8 cellular contexts compared by ENCODE assay signal in genomic region chr2:174593574-174594203, GRCh38. TPM values are rescaled to one million over a fixed set of nuclear protein-coding genes. Genes with fewer than 3 reads are reported as not detected.
A peak's percentile ranks its signal among the peaks of the same experiment; 100 is the strongest.
DNase-seq lines count a peak whose midpoint lies in the region; ATAC-seq, FAIRE-seq and TF ChIP-seq lines count a peak whose summit lies in the region.

No MANE protein-coding gene starts in this region.

- POLR2A ChIA-PET in endothelial cell of umbilical vein (lab: Charles Lee): no interaction called here

- TF ChIP-seq POLR2A in endothelial cell of umbilical vein (IDR thresholded peaks at IDR 0.05; ENCODE audit: low read depth, low read length): peak; percentile 50

- DNase-seq in GM12864 (ENCODE audit: low read depth) (peak; percentile 85), GM23338 (ENCODE audit: low spot score) (peak; percentile 37), MG63 (peak; percentile 39), endothelial cell of umbilical vein (ENCODE audit: low read depth, low spot score) (peak; percentile 89), nephron progenitor cell (no peak), NCI-H2029 (lab: John Stamatoyannopoulos, UW) (no peak)
- DNase-seq in activated CD4-positive, alpha-beta T cell treated with anti-CD3 and anti-CD28 coated beads, Interleukin-2, amount 50 U/mL, for 1 hour: peak; percentile 54

- TF ChIP-seq CTCF in GM12864 (IDR thresholded peaks at IDR 0.05; ENCODE audit: low read depth, low read length, missing control alignments): no peak
- TF ChIP-seq CTCF in GM23338 (conservative IDR thresholded peaks at IDR 0.05; ENCODE audit: low read depth in 2 of 2): no peak
- TF ChIP-seq CTCF in endothelial cell of umbilical vein (IDR thresholded peaks at IDR 0.05; ENCODE audit: extremely low read depth in 1 of 2, insufficient read depth in 1 of 2, low read depth in 1 of 2, low read length in 2 of 2): no peak
- TF ChIP-seq CTCF in nephron progenitor cell (IDR thresholded peaks at IDR 0.05): no peak

- H3K9ac ChIP-seq in endothelial cell of umbilical vein (replicated peaks; ENCODE audit: extremely low read depth, insufficient read depth, low read length): peak overlapping the region; percentile 68

- no peaks in the 10 kb centered on the region for H3K9me2 ChIP-seq in GM23338 (ENCODE audit: insufficient read depth)

- no peaks in the 10 kb centered on the region; the same call in 1 of the 2 replicates for H3K4me1 ChIP-seq in GM23338 (ENCODE audit: insufficient read depth)
- peaks cover 43% of the 10 kb centered on the region for H3K4me1 ChIP-seq in endothelial cell of umbilical vein (ENCODE audit: control insufficient read depth, extremely low read depth, insufficient read depth, low read length)
- peaks cover 2% of the 10 kb centered on the region for H3K4me1 ChIP-seq in urinary bladder (ENCODE audit: insufficient read depth)

- no peaks in the 10 kb centered on the region for H3F3A ChIP-seq in GM23338 (replicated peaks; ENCODE audit: low read depth)

- H3K27ac Mint-ChIP-seq in GM23338 (no peak overlapping the region), nephron progenitor cell (peak overlapping the region; percentile 19)

- no peaks in the 10 kb centered on the region for H3K9me1 ChIP-seq in endothelial cell of umbilical vein (replicated peaks; ENCODE audit: control insufficient read depth, extremely low read depth, insufficient read depth, low read length)

- intact Hi-C loops in endothelial cell of umbilical vein (cut with micrococcal nuclease): loop anchor here (2.0 to 10.0 kb wide), 3 partner anchors 89 to 411 kb away; partner anchors contain the start of genes CHN1 and GPR155

- WGBS in urinary bladder: 41% methylated on average over 6 of the region's 6 CpGs

- H3K27ac ChIP-seq in GM23338 (ENCODE audit: low read depth) (no peak overlapping the region), endothelial cell of umbilical vein (ENCODE audit: insufficient read depth, low read depth, low read length) (peak overlapping the region; percentile 70), urinary bladder (ENCODE audit: low read depth) (peak overlapping the region; percentile 59)

- H3K9me3 Mint-ChIP-seq in GM23338 (no peaks in the 10 kb centered on the region), nephron progenitor cell (no peaks in the 10 kb centered on the region)

- H3K27me3 Mint-ChIP-seq in GM23338 (ENCODE audit: insufficient read depth, low read depth, poor library complexity): peaks cover 5% of the 10 kb centered on the region
- peaks cover 2% of the 10 kb centered on the region for H3K27me3 Mint-ChIP-seq in nephron progenitor cell (ENCODE audit: low read depth, poor library complexity)

- H3K4me2 ChIP-seq in GM23338 (0 out of 2 replicates have a peak overlapping the region, but pooled peaks have one; percentile 29), endothelial cell of umbilical vein (ENCODE audit: insufficient read depth, low read length) (peak overlapping the region; percentile 75)

- BruUV-seq in endothelial cell of umbilical vein (replicated peaks; lab: Mats Ljungman, UMichigan): TSS peak; percentile 84

- CTCF ChIA-PET in endothelial cell of umbilical vein (lab: Charles Lee): interaction anchor here (0.6 to 2.6 kb wide), 11 partner anchors 9 to 181 kb away, joined by 3 to 13 read pairs (median 4); no protein-coding TSS in a partner anchor

- no peaks in the 10 kb centered on the region for H3K9me3 ChIP-seq in MG63
- no peaks in the 10 kb centered on the region for H3K9me3 ChIP-seq in endothelial cell of umbilical vein (replicated peaks; ENCODE audit: control insufficient read depth, insufficient read depth, low read length)

- dilution Hi-C loops in endothelial cell of umbilical vein (cut with MboI; ENCODE audit: extremely low pct_ligation_motif_present, low sequenced_read_pairs): no loop called here

- no peaks in the 10 kb centered on the region for H3K27me3 ChIP-seq in GM23338 (ENCODE audit: insufficient read depth)
- H3K27me3 ChIP-seq in MG63: no peaks in the 10 kb centered on the region
- no peaks in the 10 kb centered on the region for H3K27me3 ChIP-seq in endothelial cell of umbilical vein (ENCODE audit: control insufficient read depth in 2 of 2, insufficient read depth in 2 of 2, low read length in 2 of 2)

- H3K36me3 Mint-ChIP-seq in GM23338 (ENCODE audit: low read depth) (no peaks in the 10 kb centered on the region), nephron progenitor cell (ENCODE audit: low read depth) (peaks cover 4% of the 10 kb centered on the region)

- H2AFZ ChIP-seq in GM23338 (peak overlapping the region; percentile 94), endothelial cell of umbilical vein (ENCODE audit: low read depth, low read length) (peak overlapping the region; percentile 63)

- peaks cover 14% of the 10 kb centered on the region for H3K4me1 Mint-ChIP-seq in GM23338
- H3K4me1 Mint-ChIP-seq in nephron progenitor cell: peaks cover 27% of the 10 kb centered on the region

- ATAC-seq in GM23338: no peak; the same call in 2 of the 3 replicates

- H4K20me1 ChIP-seq in GM23338 (replicated peaks; ENCODE audit: insufficient read depth) (no peaks in the 10 kb centered on the region), endothelial cell of umbilical vein (replicated peaks; ENCODE audit: control insufficient read depth, extremely low read depth, insufficient read depth, low read length) (no peaks in the 10 kb centered on the region)

- H3K4me3 Mint-ChIP-seq in GM23338: no peak overlapping the region
- peak overlapping the region; percentile 5 for H3K4me3 Mint-ChIP-seq in nephron progenitor cell

- H3K4me3 ChIP-seq in GM12864 (ENCODE audit: low read depth, low read length): peak overlapping the region; percentile 78
- no peak overlapping the region for H3K4me3 ChIP-seq in GM23338
- no peak overlapping the region; the same call in 1 of the 2 replicates for H3K4me3 ChIP-seq in MG63
- H3K4me3 ChIP-seq in endothelial cell of umbilical vein (replicated peaks in 1 of 3; ENCODE audit: insufficient read depth in 1 of 3, low read depth in 1 of 3, low read length in 3 of 3): peak overlapping the region in 1 of 3 experiments; percentile 45
- H3K4me3 ChIP-seq in urinary bladder (ENCODE audit: low read depth, low read length): peak overlapping the region; percentile 0

- H3K36me3 ChIP-seq in GM23338 (ENCODE audit: insufficient read depth): no peaks in the 10 kb centered on the region
- H3K36me3 ChIP-seq in MG63: peaks cover 7% of the 10 kb centered on the region; the same call in 1 of the 2 replicates
- no peaks in the 10 kb centered on the region for H3K36me3 ChIP-seq in endothelial cell of umbilical vein (ENCODE audit: control insufficient read depth in 2 of 2, extremely low read depth in 1 of 2, insufficient read depth in 2 of 2, low read length in 2 of 2)
- no peaks in the 10 kb centered on the region for H3K36me3 ChIP-seq in urinary bladder (ENCODE audit: insufficient read depth)

- peak; percentile 96 for FAIRE-seq in endothelial cell of umbilical vein (lab: Jason Lieb, UNC)

- H3K79me2 ChIP-seq in GM23338 (replicated peaks; ENCODE audit: insufficient read depth): no peaks in the 10 kb centered on the region
- no peaks in the 10 kb centered on the region for H3K79me2 ChIP-seq in endothelial cell of umbilical vein (ENCODE audit: control insufficient read depth, insufficient read depth, low read length)

TF ChIP-seq in GM23338, 12 proteins besides CTCF, POLR2A, EP300 and RAD21:
- TF ChIP-seq EZH2phosphoT487 (IDR thresholded peaks at IDR 0.05; ENCODE audit: unreplicated experiment): no peak
- TF ChIP-seq ETS1 (IDR thresholded peaks at IDR 0.05): no peak

TF ChIP-seq in endothelial cell of umbilical vein, 7 proteins besides CTCF, POLR2A, EP300 and RAD21:
- TF ChIP-seq JUN (IDR thresholded peaks at IDR 0.05; ENCODE audit: borderline replicate concordance, insufficient read depth, insufficient read length, low read depth) (peak; percentile 43), EZH2 (IDR thresholded peaks at IDR 0.05; ENCODE audit: borderline replicate concordance, low read depth, low read length, severe bottlenecking) (no peak), GATA2 (IDR thresholded peaks at IDR 0.05; ENCODE audit: insufficient read depth, insufficient read length, low read depth, low read length) (no peak), POLR2AphosphoS5 (IDR thresholded peaks at IDR 0.05; ENCODE audit: insufficient read depth, low read depth, low read length) (peak; percentile 55), MYC (IDR thresholded peaks at IDR 0.05; ENCODE audit: low read depth, low read length) (peak; percentile 66), FOS (IDR thresholded peaks at IDR 0.05; ENCODE audit: borderline replicate concordance, insufficient read depth, low read length) (peak; percentile 52), MAX (IDR thresholded peaks at IDR 0.05; ENCODE audit: insufficient read depth, insufficient read length) (peak; percentile 60)

RNA-seq across cellular contexts. Expression of gene WIPF1, which starts 3.9 kb away (rescaled TPM):
- total RNA-seq in GM23338 (2014; rRNA removed; shearing (Covaris generic)): 3.8 and 6.0 TPM in 2 replicates
- polyA plus RNA-seq in GM23338 (2016; fragmentation: Nextera tagmentation; extraction: Ambion mirVana): 3.0 and 4.8 TPM in 2 replicates
- 4.3 and 4.6 TPM in 2 replicates for total RNA-seq in MG63 (2014; rRNA removed; shearing (Covaris generic); ENCODE audit: low replicate concordance)
- 42.0 and 44.2 TPM in 2 replicates for total RNA-seq in endothelial cell of umbilical vein
- 15.3 and 17.5 TPM in 2 replicates for polyA plus RNA-seq in endothelial cell of umbilical vein
- 12.9 and 16.3 TPM in 2 replicates for polyA plus RNA-seq in endothelial cell of umbilical vein (2011; cell fraction: cytosol; rRNA removed)
- polyA plus RNA-seq in endothelial cell of umbilical vein (2011; cell fraction: nucleus; rRNA removed): 14.6 and 15.2 TPM in 2 replicates
- 21.6 and 27.5 TPM in 2 replicates for polyA plus RNA-seq in endothelial cell of umbilical vein (2012)
- polyA minus RNA-seq in endothelial cell of umbilical vein: 10.7 and 12.6 TPM in 2 replicates
- not detected for polyA minus RNA-seq in endothelial cell of umbilical vein (2011; cell fraction: cytosol; rRNA and poly(A)+ RNA removed)
- 20.8 and 24.5 TPM in 2 replicates for polyA minus RNA-seq in endothelial cell of umbilical vein (2011; cell fraction: nucleus; rRNA and poly(A)+ RNA removed)
- 43.1 TPM for total RNA-seq in urinary bladder
- 45.0 TPM for polyA plus RNA-seq in urinary bladder

Comparison
In these comparisons a context has a peak if more than half of its experiments do, and no peak if none do; other contexts are left out.
1. DNase-seq: peak in GM12864 (single experiment), GM23338 (single experiment), MG63 (single experiment), activated CD4-positive, alpha-beta T cell treated with anti-CD3 and anti-CD28 coated beads, Interleukin-2, amount 50 U/mL, for 1 hour (single experiment) and endothelial cell of umbilical vein (single experiment); none in nephron progenitor cell (single experiment) and NCI-H2029 (single experiment).
2. H3K4me3 ChIP-seq: peak in GM12864 (single experiment) and urinary bladder (single experiment); none in GM23338 (single experiment) and MG63 (single experiment).